ENCODE assay signal across 23 cellular contexts in genomic region chr4:137998666-137999429, GRCh38.
DNase-seq lines count a peak whose midpoint lies in the region; ATAC-seq lines count a peak whose summit lies in the region.
"Had no signal": no experiment of that assay in that cellular context is flagged by ENCODE, and none has a peak within 500 bp of the region (broad histone marks: within the 10 kb centered on the region; RNA-seq: fewer than 3 reads in every experiment).

No MANE protein-coding gene starts in this region.

- H3K9me3 Mint-ChIP-seq in activated CD8-positive, alpha-beta memory T cell treated with anti-CD3 and anti-CD28 coated beads, Interleukin-2, amount 10 ng/mL, durations not matched to agents 7 days and 5 days (ENCODE audit: low read depth), result no peaks in the 10 kb centered on the region
- H3K9me3 Mint-ChIP-seq: activated T-helper 1 cell treated with anti-CD3 and anti-CD28 coated beads, Interleukin-12 subunit alpha, Interleukin-12 subunit beta, Interleukin-2, Interleukin-4 antibody, amounts not matched to agents 30 ng/mL and 10 ng/mL and 1 ng/mL, durations not matched to agents 14 hours and 24 hours and 36 hours; GM23338 had no signal

- DNase-seq in EL, result peak; percentile 43
- DNase-seq in adipocyte (ENCODE audit: low read depth), result peak; percentile 60
- peak; percentile 81 for DNase-seq in fibroblast of peridontal ligament (ENCODE audit: extremely low read depth)
- DNase-seq in renal cortical epithelial cell (ENCODE audit: low read depth), result peak; percentile 60
- no peak for DNase-seq in activated CD8-positive, alpha-beta memory T cell treated with anti-CD3 and anti-CD28 coated beads, Interleukin-2, amount 10 ng/mL, durations not matched to agents 7 days and 5 days
- no peak for DNase-seq in occipital lobe (lab: John Stamatoyannopoulos, UW)
- DNase-seq in SKM-1 (lab: John Stamatoyannopoulos, UW; ENCODE audit: unreplicated experiment), result no peak
- no peak for DNase-seq in NOMO-1 (lab: John Stamatoyannopoulos, UW; ENCODE audit: unreplicated experiment in 2 of 2)
- DNase-seq: activated CD4-positive, alpha-beta memory T cell treated with anti-CD3 and anti-CD28 coated beads for 36 hours; adrenal gland; C1 segment of cervical spinal cord; DND-41; hypothalamus; KBM-7; left cardiac atrium; NCI-H1092; Peyer's patch; SW 1271 had no signal

- no peak overlapping the region for H3K4me3 Mint-ChIP-seq in activated CD8-positive, alpha-beta memory T cell treated with anti-CD3 and anti-CD28 coated beads, Interleukin-2, amount 10 ng/mL, durations not matched to agents 7 days and 5 days
- H3K4me3 Mint-ChIP-seq: activated CD4-positive, alpha-beta memory T cell treated with anti-CD3 and anti-CD28 coated beads for 36 hours; activated T-helper 1 cell treated with anti-CD3 and anti-CD28 coated beads, Interleukin-12 subunit alpha, Interleukin-12 subunit beta, Interleukin-2, Interleukin-4 antibody, amounts not matched to agents 30 ng/mL and 10 ng/mL and 1 ng/mL, durations not matched to agents 14 hours and 24 hours and 36 hours; GM23338 had no signal

- peaks cover 23% of the 10 kb centered on the region for H3K4me1 ChIP-seq in adipocyte (ENCODE audit: control insufficient read depth, insufficient read depth, low read length)
- H3K4me1 ChIP-seq: adrenal gland, parathyroid adenoma, Peyer's patch had no signal

- no peaks in the 10 kb centered on the region for H3K36me3 ChIP-seq in adipocyte (ENCODE audit: control insufficient read depth, insufficient read depth, low read length, severe bottlenecking)
- H3K36me3 ChIP-seq: adrenal gland, Peyer's patch had no signal

- no peak overlapping the region for H3K27ac Mint-ChIP-seq in activated CD8-positive, alpha-beta memory T cell treated with anti-CD3 and anti-CD28 coated beads, Interleukin-2, amount 10 ng/mL, durations not matched to agents 7 days and 5 days
- H3K27ac Mint-ChIP-seq: activated CD4-positive, alpha-beta memory T cell treated with anti-CD3 and anti-CD28 coated beads for 36 hours; activated T-helper 1 cell treated with anti-CD3 and anti-CD28 coated beads, Interleukin-12 subunit alpha, Interleukin-12 subunit beta, Interleukin-2, Interleukin-4 antibody, amounts not matched to agents 30 ng/mL and 10 ng/mL and 1 ng/mL, durations not matched to agents 14 hours and 24 hours and 36 hours; GM23338 had no signal

- ATAC-seq in activated CD8-positive, alpha-beta memory T cell treated with anti-CD3 and anti-CD28 coated beads, Interleukin-2, amount 10 ng/mL, durations not matched to agents 7 days and 5 days, result no peak
- ATAC-seq: GM23338, left cardiac atrium had no signal

- H3K9me3 ChIP-seq in adipocyte (ENCODE audit: control insufficient read depth, low read length), result no peaks in the 10 kb centered on the region
- H3K9me3 ChIP-seq: adrenal gland, Peyer's patch had no signal

- peaks cover 2% of the 10 kb centered on the region for H3K4me1 Mint-ChIP-seq in activated CD8-positive, alpha-beta memory T cell treated with anti-CD3 and anti-CD28 coated beads, Interleukin-2, amount 10 ng/mL, durations not matched to agents 7 days and 5 days

- H3K27me3 ChIP-seq in adipocyte (replicated peaks; ENCODE audit: control insufficient read depth, insufficient read depth, low read length), result no peaks in the 10 kb centered on the region
- H3K27me3 ChIP-seq: adrenal gland, Peyer's patch had no signal

- H3K27me3 Mint-ChIP-seq in activated CD8-positive, alpha-beta memory T cell treated with anti-CD3 and anti-CD28 coated beads, Interleukin-2, amount 10 ng/mL, durations not matched to agents 7 days and 5 days, result no peaks in the 10 kb centered on the region
- H3K27me3 Mint-ChIP-seq: activated CD4-positive, alpha-beta memory T cell treated with anti-CD3 and anti-CD28 coated beads for 36 hours had no signal

- H3K36me3 Mint-ChIP-seq in activated CD8-positive, alpha-beta memory T cell treated with anti-CD3 and anti-CD28 coated beads, Interleukin-2, amount 10 ng/mL, durations not matched to agents 7 days and 5 days, result no peaks in the 10 kb centered on the region
- H3K36me3 Mint-ChIP-seq: activated CD4-positive, alpha-beta memory T cell treated with anti-CD3 and anti-CD28 coated beads for 36 hours had no signal

- H3K4me3 ChIP-seq in adipocyte (ENCODE audit: low read length), result no peak overlapping the region
- H3K4me3 ChIP-seq: adrenal gland, coronary artery, GM23338, Peyer's patch, smooth muscle cell had no signal

- CTCF ChIA-PET in activated CD8-positive, alpha-beta memory T cell treated with anti-CD3 and anti-CD28 coated beads, Interleukin-2, amount 10 ng/mL, durations not matched to agents 7 days and 5 days (lab: Charles Lee), result no interaction called here

- peak overlapping the region; percentile 52 for H3K9ac ChIP-seq in adipocyte (ENCODE audit: low read length)
- H3K9ac ChIP-seq: parathyroid adenoma had no signal

Comparison
In these comparisons a context has a peak if more than half of its experiments do, and no peak if none do; other contexts are left out.
1. DNase-seq: peak in EL (single experiment), adipocyte (single experiment), fibroblast of peridontal ligament (single experiment) and renal cortical epithelial cell (single experiment); none in activated CD8-positive, alpha-beta memory T cell treated with anti-CD3 and anti-CD28 coated beads, Interleukin-2, amount 10 ng/mL, durations not matched to agents 7 days and 5 days (single experiment), occipital lobe (single experiment), SKM-1 (single experiment) and NOMO-1 (0 of 2).